ENCODE assay signal across 17 cellular contexts in genomic region chr14:95409472-95410307, GRCh38.
DNase-seq lines count a peak whose midpoint lies in the region; ATAC-seq and TF ChIP-seq lines count a peak whose summit lies in the region.
"Had no signal": no experiment of that assay in that cellular context is flagged by ENCODE, and none has a peak within 500 bp of the region (broad histone marks: within the 10 kb centered on the region; RNA-seq: fewer than 3 reads in every experiment).

No MANE protein-coding gene starts in this region.

- no peak for TF ChIP-seq POLR2A in uterus (IDR thresholded peaks at IDR 0.05)

- H4K20me1 ChIP-seq in neural progenitor cell (ENCODE audit: low read depth) = no peaks in the 10 kb centered on the region

- no peak overlapping the region for H3K9ac ChIP-seq in neural progenitor cell
- H3K9ac ChIP-seq: SK-N-SH had no signal

- H3K27ac ChIP-seq in dorsolateral prefrontal cortex (peak overlapping the region; percentile 49 to 96 (median 85)), neural progenitor cell (peak overlapping the region; percentile 76), uterus (peak overlapping the region; percentile 45 to 57)
- H3K27ac ChIP-seq: A549 had no signal

- H3F3A ChIP-seq in neural progenitor cell (ENCODE audit: low read depth) = peaks cover 15% of the 10 kb centered on the region

- H3K4me1 ChIP-seq in neural progenitor cell (peaks cover 15% of the 10 kb centered on the region), uterus (peaks cover 0 to 5% of the 10 kb centered on the region in 2 donors)
- H3K4me1 ChIP-seq: A549 had no signal

- H3K36me3 ChIP-seq in neural progenitor cell = no peaks in the 10 kb centered on the region
- H3K36me3 ChIP-seq in uterus = no peaks in the 10 kb centered on the region

- H3K27me3 ChIP-seq in dorsolateral prefrontal cortex (no peaks in the 10 kb centered on the region), neural progenitor cell (no peaks in the 10 kb centered on the region), uterus (no peaks in the 10 kb centered on the region)

- no peaks in the 10 kb centered on the region for H3K27me3 Mint-ChIP-seq in activated CD4-positive, alpha-beta T cell treated with anti-CD3 and anti-CD28 coated beads, Interleukin-2, amount 10 ng/mL, durations not matched to agents 7 days and 5 days
- H3K27me3 Mint-ChIP-seq in neural progenitor cell (ENCODE audit: insufficient read depth, low read depth) = peaks cover 9% of the 10 kb centered on the region
- no peaks in the 10 kb centered on the region for H3K27me3 Mint-ChIP-seq in activated CD8-positive, alpha-beta memory T cell treated with anti-CD3 and anti-CD28 coated beads, Interleukin-2, amount 10 ng/mL, durations not matched to agents 7 days and 5 days
- H3K27me3 Mint-ChIP-seq: CD4-positive, alpha-beta memory T cell; effector memory CD8-positive, alpha-beta T cell; stimulated activated naive CD8-positive, alpha-beta T cell treated with anti-CD3 and anti-CD28 coated beads, Interleukin-15, Interleukin-2, amounts not matched to agents 100 ng/mL and 50 ng/mL, for 24 hours had no signal

- POLR2A ChIA-PET in activated CD4-positive, alpha-beta T cell treated with anti-CD3 and anti-CD28 coated beads, Interleukin-2, amount 10 ng/mL, durations not matched to agents 7 days and 5 days (lab: Charles Lee) = interaction anchor here (0.6 kb wide), 1 partner anchor 26 kb away, joined by 3 read pairs; no protein-coding TSS in a partner anchor

- H3K27ac Mint-ChIP-seq in activated CD4-positive, alpha-beta T cell treated with anti-CD3 and anti-CD28 coated beads, Interleukin-2, amount 10 ng/mL, durations not matched to agents 7 days and 5 days = peak overlapping the region; percentile 1
- peak overlapping the region; percentile 82 for H3K27ac Mint-ChIP-seq in neural progenitor cell
- no peak overlapping the region for H3K27ac Mint-ChIP-seq in activated CD8-positive, alpha-beta memory T cell treated with anti-CD3 and anti-CD28 coated beads, Interleukin-2, amount 10 ng/mL, durations not matched to agents 7 days and 5 days
- H3K27ac Mint-ChIP-seq: activated T-helper 2 cell treated with anti-CD3 and anti-CD28 coated beads, Interferon-gamma antibody, Interleukin-2, Interleukin-4, amounts not matched to agents 10 μg/mL and 5 μg/mL and 100 μg/mL, durations not matched to agents 14 hours and 24 hours and 36 hours; effector memory CD8-positive, alpha-beta T cell; stimulated activated naive CD8-positive, alpha-beta T cell treated with anti-CD3 and anti-CD28 coated beads, Interleukin-15, Interleukin-2, amounts not matched to agents 100 ng/mL and 50 ng/mL, for 24 hours had no signal

- intact Hi-C loops in dorsolateral prefrontal cortex (cut with DNase I) = loop anchor here in 1 of 2 donors (5.0 kb wide), 1 partner anchor 47 kb away; no protein-coding TSS in a partner anchor
- intact Hi-C loops in uterus (cut with DNase I; ENCODE audit: low total_unique reads) = no loop called here

- H3K4me3 ChIP-seq in dorsolateral prefrontal cortex (no peak overlapping the region), neural progenitor cell (no peak overlapping the region), uterus (no peak overlapping the region)
- H3K4me3 ChIP-seq: A549 had no signal

- no peaks in the 10 kb centered on the region for H3K4me1 Mint-ChIP-seq in activated CD4-positive, alpha-beta T cell treated with anti-CD3 and anti-CD28 coated beads, Interleukin-2, amount 10 ng/mL, durations not matched to agents 7 days and 5 days
- H3K4me1 Mint-ChIP-seq in neural progenitor cell = peaks cover 17% of the 10 kb centered on the region
- H3K4me1 Mint-ChIP-seq in activated CD8-positive, alpha-beta memory T cell treated with anti-CD3 and anti-CD28 coated beads, Interleukin-2, amount 10 ng/mL, durations not matched to agents 7 days and 5 days = no peaks in the 10 kb centered on the region

- DNase-seq in activated CD4-positive, alpha-beta T cell treated with anti-CD3 and anti-CD28 coated beads, Interleukin-2, amount 10 ng/mL, durations not matched to agents 7 days and 5 days = no peak
- DNase-seq in activated CD4-positive, alpha-beta T cell treated with anti-CD3 and anti-CD28 coated beads for 4 hours = no peak
- DNase-seq in dorsolateral prefrontal cortex (peak in 4 of 10 donors; percentile 24 to 62 (median 55)), neural progenitor cell (ENCODE audit: low spot score) (peak; percentile 47), uterus (no peak), OCI-M1 (lab: John Stamatoyannopoulos, UW) (no peak), HuH-7 (ENCODE audit: low spot score) (no peak)
- no peak for DNase-seq in activated CD8-positive, alpha-beta memory T cell treated with anti-CD3 and anti-CD28 coated beads, Interleukin-2, amount 10 ng/mL, durations not matched to agents 7 days and 5 days
- DNase-seq: activated CD4-positive, alpha-beta T cell treated with anti-CD3 and anti-CD28 coated beads, Interleukin-2, amount 50 U/mL, for 48 hours; CD4-positive, alpha-beta memory T cell; effector memory CD8-positive, alpha-beta T cell; H7; NCI-H2171; SK-N-SH had no signal

- no peaks in the 10 kb centered on the region for H3K79me2 ChIP-seq in neural progenitor cell (ENCODE audit: low read depth)

- H2AFZ ChIP-seq in neural progenitor cell (replicated peaks) = peak overlapping the region; percentile 42

- no peaks in the 10 kb centered on the region for H3K9me3 ChIP-seq in neural progenitor cell (ENCODE audit: low read depth)
- no peaks in the 10 kb centered on the region for H3K9me3 ChIP-seq in uterus
- H3K9me3 ChIP-seq: A549, SK-N-SH had no signal

- CTCF ChIA-PET in activated CD4-positive, alpha-beta T cell treated with anti-CD3 and anti-CD28 coated beads, Interleukin-2, amount 10 ng/mL, durations not matched to agents 7 days and 5 days (lab: Charles Lee) = interaction anchor here (0.8 to 1.1 kb wide), 2 partner anchors 7 to 17 kb away, joined by 3 read pairs; no protein-coding TSS in a partner anchor
- CTCF ChIA-PET in activated CD8-positive, alpha-beta memory T cell treated with anti-CD3 and anti-CD28 coated beads, Interleukin-2, amount 10 ng/mL, durations not matched to agents 7 days and 5 days (lab: Charles Lee) = no interaction called here

- H3K36me3 Mint-ChIP-seq in activated CD4-positive, alpha-beta T cell treated with anti-CD3 and anti-CD28 coated beads, Interleukin-2, amount 10 ng/mL, durations not matched to agents 7 days and 5 days (ENCODE audit: low read depth) = peaks cover 22% of the 10 kb centered on the region
- H3K36me3 Mint-ChIP-seq in neural progenitor cell = no peaks in the 10 kb centered on the region
- peaks cover 21% of the 10 kb centered on the region for H3K36me3 Mint-ChIP-seq in activated CD8-positive, alpha-beta memory T cell treated with anti-CD3 and anti-CD28 coated beads, Interleukin-2, amount 10 ng/mL, durations not matched to agents 7 days and 5 days

- H3K4me2 ChIP-seq in neural progenitor cell = peak overlapping the region; percentile 55
- H3K4me2 ChIP-seq: A549, SK-N-SH had no signal

- no peak overlapping the region for H3K4me3 Mint-ChIP-seq in activated CD4-positive, alpha-beta T cell treated with anti-CD3 and anti-CD28 coated beads, Interleukin-2, amount 10 ng/mL, durations not matched to agents 7 days and 5 days
- H3K4me3 Mint-ChIP-seq in neural progenitor cell = no peak overlapping the region
- no peak overlapping the region for H3K4me3 Mint-ChIP-seq in activated CD8-positive, alpha-beta memory T cell treated with anti-CD3 and anti-CD28 coated beads, Interleukin-2, amount 10 ng/mL, durations not matched to agents 7 days and 5 days
- H3K4me3 Mint-ChIP-seq: CD4-positive, alpha-beta memory T cell; effector memory CD8-positive, alpha-beta T cell; stimulated activated naive CD8-positive, alpha-beta T cell treated with anti-CD3 and anti-CD28 coated beads, Interleukin-15, Interleukin-2, amounts not matched to agents 100 ng/mL and 50 ng/mL, for 24 hours had no signal

- peak in 3 of 56 donors; percentile 9 to 17 (median 10) for TF ChIP-seq CTCF in dorsolateral prefrontal cortex (IDR thresholded peaks at IDR 0.05 in 54 of 56, conservative IDR thresholded peaks at IDR 0.05 in 2 of 56; ENCODE audit: low read depth in 1 of 56, partially characterized antibody in 56 of 56)
- no peak for TF ChIP-seq CTCF in neural progenitor cell (IDR thresholded peaks at IDR 0.05)
- no peak for TF ChIP-seq CTCF in uterus (IDR thresholded peaks at IDR 0.05)

- no peak for ATAC-seq in activated CD8-positive, alpha-beta memory T cell treated with anti-CD3 and anti-CD28 coated beads, Interleukin-2, amount 10 ng/mL, durations not matched to agents 7 days and 5 days
- ATAC-seq: A549; effector memory CD8-positive, alpha-beta T cell had no signal

- H3K9me3 Mint-ChIP-seq in activated CD4-positive, alpha-beta T cell treated with anti-CD3 and anti-CD28 coated beads, Interleukin-2, amount 10 ng/mL, durations not matched to agents 7 days and 5 days = no peaks in the 10 kb centered on the region
- no peaks in the 10 kb centered on the region for H3K9me3 Mint-ChIP-seq in neural progenitor cell
- no peaks in the 10 kb centered on the region for H3K9me3 Mint-ChIP-seq in activated CD8-positive, alpha-beta memory T cell treated with anti-CD3 and anti-CD28 coated beads, Interleukin-2, amount 10 ng/mL, durations not matched to agents 7 days and 5 days (ENCODE audit: low read depth)
- H3K9me3 Mint-ChIP-seq: activated T-helper 2 cell treated with anti-CD3 and anti-CD28 coated beads, Interferon-gamma antibody, Interleukin-2, Interleukin-4, amounts not matched to agents 10 μg/mL and 5 μg/mL and 100 μg/mL, durations not matched to agents 14 hours and 24 hours and 36 hours; CD4-positive, alpha-beta memory T cell; effector memory CD8-positive, alpha-beta T cell; stimulated activated naive CD8-positive, alpha-beta T cell treated with anti-CD3 and anti-CD28 coated beads, Interleukin-15, Interleukin-2, amounts not matched to agents 100 ng/mL and 50 ng/mL, for 24 hours had no signal
